In genomic region chr3:42229942-42230688, GRCh38 we compare ENCODE assay signal across 8 cellular contexts. TPM values are rescaled to one million over a fixed set of nuclear protein-coding genes. Genes with fewer than 3 reads are reported as not detected.
A peak's percentile ranks its signal among the peaks of the same experiment; 100 is the strongest.
DNase-seq lines count a peak whose midpoint lies in the region; ATAC-seq, FAIRE-seq and TF ChIP-seq lines count a peak whose summit lies in the region.

No MANE protein-coding gene starts in this region.

- H2AFZ ChIP-seq in HepG2 (ENCODE audit: low read length), result no peak overlapping the region

- TF ChIP-seq CTCF in body of pancreas (IDR thresholded peaks at IDR 0.05) (peak in 6 of 7 experiments; percentile 21 to 58 (median 48)), HepG2 (CRISPR knock-in tag; IDR thresholded peaks at IDR 0.05) (peak; percentile 69)

- no peak overlapping the region for H3K4me2 ChIP-seq in HepG2 (ENCODE audit: low read depth, low read length)

- ATAC-seq in body of pancreas (no peak), HepG2 (peak; percentile 51)

- H3K9me3 Mint-ChIP-seq in activated naive CD8-positive, alpha-beta T cell treated with anti-CD3 and anti-CD28 coated beads for 36 hours, result no peaks in the 10 kb centered on the region
- no peaks in the 10 kb centered on the region for H3K9me3 Mint-ChIP-seq in T-helper 2 cell treated with Interferon-gamma antibody and Interleukin-4, amounts not matched to agents 5 μg/mL and 100 μg/mL, for 36 hours

- no peak overlapping the region for H3K27ac Mint-ChIP-seq in activated naive CD8-positive, alpha-beta T cell treated with anti-CD3 and anti-CD28 coated beads for 36 hours
- H3K27ac Mint-ChIP-seq in T-helper 2 cell treated with Interferon-gamma antibody and Interleukin-4, amounts not matched to agents 5 μg/mL and 100 μg/mL, for 36 hours, result no peak overlapping the region

- no peaks in the 10 kb centered on the region for H3K79me2 ChIP-seq in HepG2 (ENCODE audit: insufficient read depth, low read length)

- H3K27ac ChIP-seq in body of pancreas, result no peak overlapping the region
- H3K27ac ChIP-seq in HepG2 (ENCODE audit: extremely low read length, insufficient read depth, low read length), result no peak overlapping the region

- no peaks in the 10 kb centered on the region for H4K20me1 ChIP-seq in HepG2 (ENCODE audit: insufficient read depth, low read length)

- H3K9me3 ChIP-seq in body of pancreas (no peaks in the 10 kb centered on the region), HepG2 (ENCODE audit: low read length) (no peaks in the 10 kb centered on the region)

- TF ChIP-seq EP300 in HepG2 (IDR thresholded peaks at IDR 0.05; ENCODE audit: low read depth in 2 of 2, low read length in 2 of 2) (no peak), HepG2 (CRISPR knock-in tag; IDR thresholded peaks at IDR 0.05; ENCODE audit: borderline replicate concordance) (no peak)

- peaks cover 3% of the 10 kb centered on the region for H3K36me3 Mint-ChIP-seq in activated naive CD8-positive, alpha-beta T cell treated with anti-CD3 and anti-CD28 coated beads for 36 hours
- H3K36me3 Mint-ChIP-seq in T-helper 2 cell treated with Interferon-gamma antibody and Interleukin-4, amounts not matched to agents 5 μg/mL and 100 μg/mL, for 36 hours (ENCODE audit: low read depth), result peaks cover 5% of the 10 kb centered on the region

- H3K4me3 ChIP-seq in body of pancreas, result no peak overlapping the region
- H3K4me3 ChIP-seq in HepG2 (replicated peaks in 1 of 3; ENCODE audit: insufficient read depth in 1 of 3, low read depth in 2 of 3, low read length in 3 of 3), result no peak overlapping the region

- no peak for FAIRE-seq in HepG2 (lab: Jason Lieb, UNC)

- no peak overlapping the region for H3K9ac ChIP-seq in HepG2 (ENCODE audit: insufficient read depth, low read depth, low read length)

- CTCF ChIA-PET in HepG2 (lab: Yijun Ruan, JAX; ENCODE audit: low intra/inter-chr PET ratio, low total read pairs), result interaction anchor here (1.1 to 2.9 kb wide), 6 partner anchors 17 to 601 kb away, joined by 3 to 25 read pairs (median 6); no protein-coding TSS in a partner anchor

- POLR2A ChIA-PET in HepG2 (lab: Yijun Ruan, JAX), result no interaction called here

- intact Hi-C loops in body of pancreas (cut with DNase I), result loop anchor here (10.0 kb wide), 2 partner anchors 215 to 305 kb away; no protein-coding TSS in a partner anchor
- intact Hi-C loops in HepG2 (cut with micrococcal nuclease; ENCODE audit: unreplicated experiment), result loop anchor here (1.0 to 2.0 kb wide), 2 partner anchors 213 to 317 kb away; no protein-coding TSS in a partner anchor

- peaks cover 11% of the 10 kb centered on the region for H3K27me3 Mint-ChIP-seq in activated naive CD8-positive, alpha-beta T cell treated with anti-CD3 and anti-CD28 coated beads for 36 hours
- peaks cover 12% of the 10 kb centered on the region for H3K27me3 Mint-ChIP-seq in T-helper 2 cell treated with Interferon-gamma antibody and Interleukin-4, amounts not matched to agents 5 μg/mL and 100 μg/mL, for 36 hours (ENCODE audit: low read depth)

- TF ChIP-seq POLR2A in body of pancreas (IDR thresholded peaks at IDR 0.05) (no peak), HepG2 (IDR thresholded peaks at IDR 0.05; ENCODE audit: insufficient read depth in 1 of 2, low read depth in 2 of 2, low read length in 2 of 2) (no peak)

- DNase-seq in NCI-H1694 treated with DMSO at 0.1 percent for 48 hours (lab: John Stamatoyannopoulos, UW) (peak; percentile 2), NCI-H1694 (lab: John Stamatoyannopoulos, UW) (no peak), MV-4-11 (lab: John Stamatoyannopoulos, UW) (peak; percentile 17), body of pancreas (no peak), HepG2 (ENCODE audit: low spot score) (peak; percentile 50)
- DNase-seq in activated naive CD8-positive, alpha-beta T cell treated with anti-CD3 and anti-CD28 coated beads for 36 hours, result no peak
- DNase-seq in T-helper 2 cell treated with Interferon-gamma antibody and Interleukin-4, amounts not matched to agents 5 μg/mL and 100 μg/mL, for 36 hours (ENCODE audit: low spot score), result no peak
- DNase-seq in stimulated activated CD8-positive, alpha-beta memory T cell treated with anti-CD3 and anti-CD28 coated beads, Interleukin-4, amount 100 ng/mL, for 48 hours, result no peak

- TF ChIP-seq RAD21 in HepG2 (CRISPR knock-in tag; IDR thresholded peaks at IDR 0.05), result peak; percentile 74

- peaks cover 2% of the 10 kb centered on the region for H3K4me1 Mint-ChIP-seq in activated naive CD8-positive, alpha-beta T cell treated with anti-CD3 and anti-CD28 coated beads for 36 hours
- H3K4me1 Mint-ChIP-seq in T-helper 2 cell treated with Interferon-gamma antibody and Interleukin-4, amounts not matched to agents 5 μg/mL and 100 μg/mL, for 36 hours (ENCODE audit: low read depth), result peaks cover 5% of the 10 kb centered on the region

- H3K4me3 Mint-ChIP-seq in activated naive CD8-positive, alpha-beta T cell treated with anti-CD3 and anti-CD28 coated beads for 36 hours, result no peak overlapping the region
- H3K4me3 Mint-ChIP-seq in T-helper 2 cell treated with Interferon-gamma antibody and Interleukin-4, amounts not matched to agents 5 μg/mL and 100 μg/mL, for 36 hours, result no peak overlapping the region

- WGBS in body of pancreas, 2 donors, result 33 to 37% methylated on average over 9 to 14 of the region's 14 CpGs
- WGBS in HepG2 (ENCODE audit: low lambda C conversion rate), result 42% methylated on average over 10 of the region's 14 CpGs

- no peaks in the 10 kb centered on the region for H3K4me1 ChIP-seq in body of pancreas
- H3K4me1 ChIP-seq in HepG2 (ENCODE audit: insufficient read depth, low read length), result peaks cover 12% of the 10 kb centered on the region

- in situ Hi-C loops in HepG2 (cut with HindIII; ENCODE audit: extremely low pct_ligation_motif_present, low pct_unique_long_range_greater_than_20kb), result loop anchor here (10.0 to 25.0 kb wide), 2 partner anchors 305 to 607 kb away; no protein-coding TSS in a partner anchor

- no peaks in the 10 kb centered on the region for H3K36me3 ChIP-seq in body of pancreas (replicated peaks in 1 of 2; ENCODE audit: insufficient read depth in 1 of 2, low read depth in 2 of 2)
- no peaks in the 10 kb centered on the region for H3K36me3 ChIP-seq in HepG2 (replicated peaks in 1 of 2; ENCODE audit: control insufficient read depth in 1 of 2, insufficient read depth in 2 of 2, low read length in 2 of 2)

- no TSS peak for BruUV-seq in HepG2 (replicated peaks; lab: Mats Ljungman, UMichigan)

- no peaks in the 10 kb centered on the region for H3K27me3 ChIP-seq in body of pancreas
- H3K27me3 ChIP-seq in HepG2 (ENCODE audit: control insufficient read depth in 1 of 2, insufficient read depth in 2 of 2, low read length in 2 of 2), result peaks cover 0 to 12% of the 10 kb centered on the region in 2 experiments; a peak in 1 of 5 replicates

TF ChIP-seq in HepG2, 621 proteins besides CTCF, POLR2A, EP300 and RAD21:
- TF ChIP-seq SMC3 (IDR thresholded peaks at IDR 0.05; ENCODE audit: low read length), result peak; percentile 64
- peak; percentile 86 for TF ChIP-seq STAG1 (CRISPR knock-in tag; IDR thresholded peaks at IDR 0.05)
- 0 out of 2 replicates have a peak, but pooled peaks have one; percentile 14 for TF ChIP-seq BCL6 (CRISPR knock-in tag; IDR thresholded peaks at IDR 0.05)
- no peak for TF ChIP-seq ZNF510 (CRISPR knock-in tag; IDR thresholded peaks at IDR 0.05; ENCODE audit: low read depth)

RNA-seq across cellular contexts. Expression of gene CCK, which starts 35.9 kb away (rescaled TPM):
- total RNA-seq in body of pancreas (not detected), HepG2 (2016; rRNA removed; fragmentation: Illumina TruSeq; extraction: Trizol) (not detected in 2 replicates)
- not detected in 2 replicates for total RNA-seq in HepG2 (2016; cell fraction: cytosol; rRNA removed; fragmentation: Illumina TruSeq; extraction: Trizol; ENCODE audit: low read depth)
- not detected in 2 replicates for total RNA-seq in HepG2 (2016; cell fraction: insoluble cytoplasmic fraction; rRNA removed; fragmentation: Illumina TruSeq; extraction: Trizol)
- not detected in 2 replicates for total RNA-seq in HepG2 (2016; cell fraction: membrane; rRNA removed; fragmentation: Illumina TruSeq; extraction: Trizol)
- not detected in 2 replicates for total RNA-seq in HepG2 (2016; cell fraction: nucleus; rRNA removed; fragmentation: Illumina TruSeq; extraction: Trizol)
- polyA plus RNA-seq in HepG2 (2011; rRNA removed), result not detected in 2 replicates
- polyA plus RNA-seq in HepG2 (2011; cell fraction: cytosol; rRNA removed), result not detected in 2 replicates
- not detected in 2 replicates for polyA plus RNA-seq in HepG2 (2011; cell fraction: nucleus; rRNA removed)
- polyA plus RNA-seq in HepG2 (2012), result not detected in 2 replicates
- not detected in 2 replicates for polyA plus RNA-seq in HepG2 (2016; cell fraction: cytosol; fragmentation: Illumina TruSeq; extraction: Trizol; ENCODE audit: low read depth)
- polyA plus RNA-seq in HepG2 (2016; cell fraction: insoluble cytoplasmic fraction; fragmentation: Illumina TruSeq; extraction: Trizol; ENCODE audit: low read depth), result not detected in 2 replicates
- polyA plus RNA-seq in HepG2 (2016; cell fraction: membrane; fragmentation: Illumina TruSeq; extraction: Trizol; ENCODE audit: low read depth), result not detected in 2 replicates
- not detected in 2 replicates for polyA plus RNA-seq in HepG2 (2016; cell fraction: nucleus; fragmentation: Illumina TruSeq; extraction: Trizol; ENCODE audit: insufficient read depth, low read depth)
- not detected in 2 replicates for polyA minus RNA-seq in HepG2 (2011; rRNA and poly(A)+ RNA removed; ENCODE audit: low replicate concordance)
- polyA minus RNA-seq in HepG2 (2011; cell fraction: cytosol; rRNA and poly(A)+ RNA removed), result not detected in 2 replicates
- polyA minus RNA-seq in HepG2 (2011; cell fraction: nucleus; rRNA and poly(A)+ RNA removed), result not detected in 2 replicates
- total RNA-seq in activated naive CD8-positive, alpha-beta T cell treated with anti-CD3 and anti-CD28 coated beads for 36 hours, result not detected

Comparison
In these comparisons a context has a peak if more than half of its experiments do, and no peak if none do; other contexts are left out.
1. DNase-seq: peak in NCI-H1694 treated with DMSO at 0.1 percent for 48 hours (single experiment), MV-4-11 (single experiment) and HepG2 (single experiment); none in NCI-H1694 (single experiment), body of pancreas (0 of 4), activated naive CD8-positive, alpha-beta T cell treated with anti-CD3 and anti-CD28 coated beads for 36 hours (single experiment), T-helper 2 cell treated with Interferon-gamma antibody and Interleukin-4, amounts not matched to agents 5 μg/mL and 100 μg/mL, for 36 hours (single experiment) and stimulated activated CD8-positive, alpha-beta memory T cell treated with anti-CD3 and anti-CD28 coated beads, Interleukin-4, amount 100 ng/mL, for 48 hours (single experiment).